1 cellular context compared by ENCODE assay signal in genomic region chr13:106100261-106100919, GRCh38.
TF ChIP-seq lines count a peak whose summit lies in the region.

No MANE protein-coding gene starts in this region.

TF ChIP-seq in GM12878, 131 proteins besides CTCF, POLR2A, EP300 and RAD21 (continued from another document and continues in another):
- TF ChIP-seq, protein P1, sequence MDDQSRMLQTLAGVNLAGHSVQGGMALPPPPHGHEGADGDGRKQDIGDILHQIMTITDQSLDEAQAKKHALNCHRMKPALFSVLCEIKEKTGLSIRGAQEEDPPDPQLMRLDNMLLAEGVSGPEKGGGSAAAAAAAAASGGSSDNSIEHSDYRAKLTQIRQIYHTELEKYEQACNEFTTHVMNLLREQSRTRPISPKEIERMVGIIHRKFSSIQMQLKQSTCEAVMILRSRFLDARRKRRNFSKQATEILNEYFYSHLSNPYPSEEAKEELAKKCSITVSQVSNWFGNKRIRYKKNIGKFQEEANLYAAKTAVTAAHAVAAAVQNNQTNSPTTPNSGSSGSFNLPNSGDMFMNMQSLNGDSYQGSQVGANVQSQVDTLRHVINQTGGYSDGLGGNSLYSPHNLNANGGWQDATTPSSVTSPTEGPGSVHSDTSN (IDR thresholded peaks at IDR 0.05; ENCODE audit: insufficient replicate concordance, low read depth, low read length): no peak
- TF ChIP-seq HSF1 (IDR thresholded peaks at IDR 0.05; ENCODE audit: low read depth, low read length): no peak
- TF ChIP-seq ETV6 (conservative IDR thresholded peaks at IDR 0.05 in 1 of 2, IDR thresholded peaks at IDR 0.05 in 1 of 2; ENCODE audit: borderline replicate concordance in 1 of 2, low read depth in 1 of 2): no peak
- TF ChIP-seq NR2F1 (conservative IDR thresholded peaks at IDR 0.05): no peak
- no peak for TF ChIP-seq CHD4 (IDR thresholded peaks at IDR 0.05)
- TF ChIP-seq MEF2B (IDR thresholded peaks at IDR 0.05; ENCODE audit: partially characterized antibody, poor library complexity, severe bottlenecking): peak; percentile 15
- no peak for TF ChIP-seq ZNF207 (IDR thresholded peaks at IDR 0.05; ENCODE audit: borderline replicate concordance)
- TF ChIP-seq SIN3A (IDR thresholded peaks at IDR 0.05; ENCODE audit: low read depth, low read length): no peak
- TF ChIP-seq, protein P2, sequence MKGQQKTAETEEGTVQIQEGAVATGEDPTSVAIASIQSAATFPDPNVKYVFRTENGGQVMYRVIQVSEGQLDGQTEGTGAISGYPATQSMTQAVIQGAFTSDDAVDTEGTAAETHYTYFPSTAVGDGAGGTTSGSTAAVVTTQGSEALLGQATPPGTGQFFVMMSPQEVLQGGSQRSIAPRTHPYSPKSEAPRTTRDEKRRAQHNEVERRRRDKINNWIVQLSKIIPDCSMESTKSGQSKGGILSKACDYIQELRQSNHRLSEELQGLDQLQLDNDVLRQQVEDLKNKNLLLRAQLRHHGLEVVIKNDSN (IDR thresholded peaks at IDR 0.05; ENCODE audit: borderline replicate concordance, extremely low read length, insufficient read depth, low read depth, low read length): no peak
- TF ChIP-seq, protein P3, sequence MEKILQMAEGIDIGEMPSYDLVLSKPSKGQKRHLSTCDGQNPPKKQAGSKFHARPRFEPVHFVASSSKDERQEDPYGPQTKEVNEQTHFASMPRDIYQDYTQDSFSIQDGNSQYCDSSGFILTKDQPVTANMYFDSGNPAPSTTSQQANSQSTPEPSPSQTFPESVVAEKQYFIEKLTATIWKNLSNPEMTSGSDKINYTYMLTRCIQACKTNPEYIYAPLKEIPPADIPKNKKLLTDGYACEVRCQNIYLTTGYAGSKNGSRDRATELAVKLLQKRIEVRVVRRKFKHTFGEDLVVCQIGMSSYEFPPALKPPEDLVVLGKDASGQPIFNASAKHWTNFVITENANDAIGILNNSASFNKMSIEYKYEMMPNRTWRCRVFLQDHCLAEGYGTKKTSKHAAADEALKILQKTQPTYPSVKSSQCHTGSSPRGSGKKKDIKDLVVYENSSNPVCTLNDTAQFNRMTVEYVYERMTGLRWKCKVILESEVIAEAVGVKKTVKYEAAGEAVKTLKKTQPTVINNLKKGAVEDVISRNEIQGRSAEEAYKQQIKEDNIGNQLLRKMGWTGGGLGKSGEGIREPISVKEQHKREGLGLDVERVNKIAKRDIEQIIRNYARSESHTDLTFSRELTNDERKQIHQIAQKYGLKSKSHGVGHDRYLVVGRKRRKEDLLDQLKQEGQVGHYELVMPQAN (conservative IDR thresholded peaks at IDR 0.05): no peak
- no peak for TF ChIP-seq JUND (IDR thresholded peaks at IDR 0.05; ENCODE audit: low read depth, low read length)
- TF ChIP-seq RCOR1 (conservative IDR thresholded peaks at IDR 0.05; ENCODE audit: low read depth, low read length): no peak
- no peak for TF ChIP-seq RELA (IDR thresholded peaks at IDR 0.05; ENCODE audit: borderline replicate concordance, partially characterized antibody)
- TF ChIP-seq RFX5 (IDR thresholded peaks at IDR 0.05; ENCODE audit: low read depth, low read length): no peak
- no peak for TF ChIP-seq TCF7 (IDR thresholded peaks at IDR 0.05; ENCODE audit: borderline replicate concordance)
- TF ChIP-seq MEF2A (IDR thresholded peaks at IDR 0.05; ENCODE audit: insufficient read depth, low read depth, low read length): no peak
- TF ChIP-seq PAX8 (IDR thresholded peaks at IDR 0.05): no peak
- TF ChIP-seq IKZF1 (conservative IDR thresholded peaks at IDR 0.05): peak; percentile 26; the same call in 1 of the 2 replicates
- TF ChIP-seq, protein P4, sequence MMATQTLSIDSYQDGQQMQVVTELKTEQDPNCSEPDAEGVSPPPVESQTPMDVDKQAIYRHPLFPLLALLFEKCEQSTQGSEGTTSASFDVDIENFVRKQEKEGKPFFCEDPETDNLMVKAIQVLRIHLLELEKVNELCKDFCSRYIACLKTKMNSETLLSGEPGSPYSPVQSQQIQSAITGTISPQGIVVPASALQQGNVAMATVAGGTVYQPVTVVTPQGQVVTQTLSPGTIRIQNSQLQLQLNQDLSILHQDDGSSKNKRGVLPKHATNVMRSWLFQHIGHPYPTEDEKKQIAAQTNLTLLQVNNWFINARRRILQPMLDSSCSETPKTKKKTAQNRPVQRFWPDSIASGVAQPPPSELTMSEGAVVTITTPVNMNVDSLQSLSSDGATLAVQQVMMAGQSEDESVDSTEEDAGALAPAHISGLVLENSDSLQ (IDR thresholded peaks at IDR 0.05): peak; percentile 86
- TF ChIP-seq NRF1 (conservative IDR thresholded peaks at IDR 0.05; ENCODE audit: low read depth, low read length): no peak
- no peak for TF ChIP-seq KLF5 (IDR thresholded peaks at IDR 0.05; ENCODE audit: partially characterized antibody)
- TF ChIP-seq FOXK2 (IDR thresholded peaks at IDR 0.05): no peak
- TF ChIP-seq, protein P5, sequence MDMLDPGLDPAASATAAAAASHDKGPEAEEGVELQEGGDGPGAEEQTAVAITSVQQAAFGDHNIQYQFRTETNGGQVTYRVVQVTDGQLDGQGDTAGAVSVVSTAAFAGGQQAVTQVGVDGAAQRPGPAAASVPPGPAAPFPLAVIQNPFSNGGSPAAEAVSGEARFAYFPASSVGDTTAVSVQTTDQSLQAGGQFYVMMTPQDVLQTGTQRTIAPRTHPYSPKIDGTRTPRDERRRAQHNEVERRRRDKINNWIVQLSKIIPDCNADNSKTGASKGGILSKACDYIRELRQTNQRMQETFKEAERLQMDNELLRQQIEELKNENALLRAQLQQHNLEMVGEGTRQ (IDR thresholded peaks at IDR 0.05; ENCODE audit: borderline replicate concordance, low read depth, low read length): no peak
- peak; percentile 48; the same call in 1 of the 2 replicates for TF ChIP-seq NBN (IDR thresholded peaks at IDR 0.05)
- no peak for TF ChIP-seq ZBTB11 (CRISPR knock-in tag; IDR thresholded peaks at IDR 0.05)
- no peak for TF ChIP-seq HDAC6 (IDR thresholded peaks at IDR 0.05; ENCODE audit: unreplicated experiment)
- no peak for TF ChIP-seq SKIL (IDR thresholded peaks at IDR 0.05; ENCODE audit: low read depth, poor library complexity, severe bottlenecking)
- 0 out of 2 replicates have a peak, but pooled peaks have one; percentile 13 for TF ChIP-seq ATF7 (IDR thresholded peaks at IDR 0.05; ENCODE audit: low read depth)
- TF ChIP-seq MTA2 (IDR thresholded peaks at IDR 0.05; ENCODE audit: low read depth): no peak
- no peak for TF ChIP-seq PML (IDR thresholded peaks at IDR 0.05; ENCODE audit: low read length)
- TF ChIP-seq RB1 (IDR thresholded peaks at IDR 0.05; ENCODE audit: borderline replicate concordance): no peak
- TF ChIP-seq SUZ12 (IDR thresholded peaks at IDR 0.05; ENCODE audit: unreplicated experiment): no peak
- no peak for TF ChIP-seq MYC (IDR thresholded peaks at IDR 0.05; ENCODE audit: insufficient read depth, insufficient read length, insufficient replicate concordance, low read length, severe bottlenecking)
- TF ChIP-seq IRF5 (IDR thresholded peaks at IDR 0.05; ENCODE audit: borderline replicate concordance): no peak
- TF ChIP-seq ZNF274 (IDR thresholded peaks at IDR 0.05; ENCODE audit: insufficient read depth, insufficient read length): no peak
- TF ChIP-seq ZNF217 (IDR thresholded peaks at IDR 0.05): no peak
- TF ChIP-seq, protein P6, sequence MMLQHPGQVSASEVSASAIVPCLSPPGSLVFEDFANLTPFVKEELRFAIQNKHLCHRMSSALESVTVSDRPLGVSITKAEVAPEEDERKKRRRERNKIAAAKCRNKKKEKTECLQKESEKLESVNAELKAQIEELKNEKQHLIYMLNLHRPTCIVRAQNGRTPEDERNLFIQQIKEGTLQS (IDR thresholded peaks at IDR 0.05; ENCODE audit: borderline replicate concordance, extremely low read depth, low read depth, low read length): no peak
- TF ChIP-seq CBX5 (IDR thresholded peaks at IDR 0.05; ENCODE audit: low read depth): no peak
- TF ChIP-seq MTA3 (IDR thresholded peaks at IDR 0.05; ENCODE audit: borderline replicate concordance, low read length): no peak
- no peak for TF ChIP-seq RUNX3 (IDR thresholded peaks at IDR 0.05; ENCODE audit: low read length)
- TF ChIP-seq SPI1 (IDR thresholded peaks at IDR 0.05; ENCODE audit: borderline replicate concordance, insufficient read depth, low read depth, low read length): no peak
- TF ChIP-seq STAT3 (IDR thresholded peaks at IDR 0.05; ENCODE audit: low read depth, low read length): no peak
- TF ChIP-seq TARDBP (IDR thresholded peaks at IDR 0.05; ENCODE audit: borderline replicate concordance): no peak
- no peak for TF ChIP-seq FOXM1 (IDR thresholded peaks at IDR 0.05; ENCODE audit: low read depth, low read length)
- TF ChIP-seq SP1 (IDR thresholded peaks at IDR 0.05; ENCODE audit: low read depth, low read length): no peak
- no peak for TF ChIP-seq PAX5 (IDR thresholded peaks at IDR 0.05; ENCODE audit: borderline replicate concordance, low read depth, low read length)
- no peak for TF ChIP-seq KAT2A (conservative IDR thresholded peaks at IDR 0.05; ENCODE audit: control insufficient read depth, low read depth, low read length)
- no peak for TF ChIP-seq LARP7 (IDR thresholded peaks at IDR 0.05)
- no peak for TF ChIP-seq TCF12 (IDR thresholded peaks at IDR 0.05; ENCODE audit: low read depth, low read length)
- no peak for TF ChIP-seq SMC3 (IDR thresholded peaks at IDR 0.05; ENCODE audit: borderline replicate concordance, low read length)
- TF ChIP-seq ZNF24 (IDR thresholded peaks at IDR 0.05): no peak
- TF ChIP-seq, protein P7, sequence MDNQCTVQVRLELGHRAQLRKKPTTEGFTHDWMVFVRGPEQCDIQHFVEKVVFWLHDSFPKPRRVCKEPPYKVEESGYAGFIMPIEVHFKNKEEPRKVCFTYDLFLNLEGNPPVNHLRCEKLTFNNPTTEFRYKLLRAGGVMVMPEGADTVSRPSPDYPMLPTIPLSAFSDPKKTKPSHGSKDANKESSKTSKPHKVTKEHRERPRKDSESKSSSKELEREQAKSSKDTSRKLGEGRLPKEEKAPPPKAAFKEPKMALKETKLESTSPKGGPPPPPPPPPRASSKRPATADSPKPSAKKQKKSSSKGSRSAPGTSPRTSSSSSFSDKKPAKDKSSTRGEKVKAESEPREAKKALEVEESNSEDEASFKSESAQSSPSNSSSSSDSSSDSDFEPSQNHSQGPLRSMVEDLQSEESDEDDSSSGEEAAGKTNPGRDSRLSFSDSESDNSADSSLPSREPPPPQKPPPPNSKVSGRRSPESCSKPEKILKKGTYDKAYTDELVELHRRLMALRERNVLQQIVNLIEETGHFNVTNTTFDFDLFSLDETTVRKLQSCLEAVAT (IDR thresholded peaks at IDR 0.05): no peak
- no peak for TF ChIP-seq SUPT20H (IDR thresholded peaks at IDR 0.05; ENCODE audit: borderline replicate concordance, control insufficient read depth, low read depth, low read length)
- TF ChIP-seq GATAD2B (conservative IDR thresholded peaks at IDR 0.05; ENCODE audit: low read depth): no peak
- no peak for TF ChIP-seq BACH1 (IDR thresholded peaks at IDR 0.05; ENCODE audit: borderline replicate concordance)
